26 cellular contexts compared by ENCODE assay signal in the genomic region with DNA sequence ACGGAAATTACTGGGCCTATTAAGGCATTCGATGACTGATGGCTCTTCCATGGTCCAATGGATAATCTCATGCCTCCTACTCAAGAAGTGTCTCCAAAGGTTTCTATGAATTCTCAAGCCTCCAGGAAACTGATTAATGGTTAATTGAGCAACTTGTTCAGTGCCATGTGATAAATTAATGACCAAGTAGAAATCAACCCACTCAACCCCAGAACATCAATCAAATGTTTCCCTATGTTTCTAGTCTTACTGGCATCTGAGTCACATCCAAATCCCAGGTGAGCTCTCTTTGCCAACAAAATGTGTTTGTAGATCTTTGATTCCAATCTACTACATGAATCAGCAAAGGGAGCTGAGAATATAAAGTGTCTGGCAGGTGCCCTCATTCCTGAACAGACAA.
DNase-seq lines count a peak whose midpoint lies in the region; FAIRE-seq and TF ChIP-seq lines count a peak whose summit lies in the region.
"Had no signal": no experiment of that assay in that cellular context is flagged by ENCODE, and none has a peak within 500 bp of the region (broad histone marks: within the 10 kb centered on the region; RNA-seq: fewer than 3 reads in every experiment).

No MANE protein-coding gene starts in this region.

- H3K9me3 ChIP-seq in breast epithelium (no peaks in the 10 kb centered on the region), keratinocyte (ENCODE audit: control insufficient read depth, low read depth, low read length) (no peaks in the 10 kb centered on the region), testis (no peaks in the 10 kb centered on the region)
- H3K9me3 ChIP-seq: BE2C, MG63 had no signal

- no peaks in the 10 kb centered on the region for H3K79me2 ChIP-seq in keratinocyte (ENCODE audit: control insufficient read depth, insufficient read depth, low read length)

- dilution Hi-C loops in keratinocyte (cut with MboI; ENCODE audit: extremely low pct_ligation_motif_present, low sequenced_read_pairs) = no loop called here

- H4K20me1 ChIP-seq in keratinocyte (ENCODE audit: control insufficient read depth, extremely low read depth, insufficient read depth, low read length) = no peaks in the 10 kb centered on the region

- CTCF ChIA-PET in MCF 10A (lab: Yijun Ruan, JAX) = interaction anchor here (0.7 kb wide), 1 partner anchor 51 kb away, joined by 4 read pairs; no protein-coding TSS in a partner anchor

- no peaks in the 10 kb centered on the region for H3K27me3 Mint-ChIP-seq in MCF 10A (ENCODE audit: insufficient read depth, unreplicated experiment)

- no TSS peak for BruUV-seq in MCF 10A (replicated peaks; lab: Mats Ljungman, UMichigan)

- H3K4me3 ChIP-seq in breast epithelium = no peak overlapping the region
- no peak overlapping the region for H3K4me3 ChIP-seq in epithelial cell of esophagus (ENCODE audit: low read length)
- no peak overlapping the region for H3K4me3 ChIP-seq in keratinocyte (ENCODE audit: control insufficient read depth in 2 of 3, extremely low read depth in 1 of 3, insufficient read depth in 2 of 3, low read depth in 1 of 3, low read length in 3 of 3)
- no peak overlapping the region for H3K4me3 ChIP-seq in testis
- H3K4me3 ChIP-seq: K562, MG63, PC-9 had no signal

- no peak overlapping the region for H3K9ac ChIP-seq in keratinocyte (ENCODE audit: control insufficient read depth, extremely low read depth, insufficient read depth, low read length)

- POLR2A ChIA-PET in MCF 10A (lab: Yijun Ruan, JAX) = interaction anchor here (0.9 to 1.2 kb wide), 4 partner anchors 21 to 176 kb away, joined by 3 to 5 read pairs (median 3); no protein-coding TSS in a partner anchor

- no peak overlapping the region for H3K27ac Mint-ChIP-seq in MCF 10A (ENCODE audit: low read depth, unreplicated experiment)

- no peaks in the 10 kb centered on the region for H3K4me1 Mint-ChIP-seq in MCF 10A (ENCODE audit: insufficient read depth, unreplicated experiment)
- H3K4me1 Mint-ChIP-seq: CD14-positive monocyte had no signal

- no peaks in the 10 kb centered on the region for H3K36me3 ChIP-seq in breast epithelium
- no peaks in the 10 kb centered on the region for H3K36me3 ChIP-seq in keratinocyte (ENCODE audit: control insufficient read depth in 2 of 2, extremely low read depth in 1 of 2, insufficient read depth in 2 of 2, low read length in 2 of 2)
- no peaks in the 10 kb centered on the region for H3K36me3 ChIP-seq in testis (ENCODE audit: low read depth, missing control alignments)
- H3K36me3 ChIP-seq: BE2C, MG63 had no signal

- no peaks in the 10 kb centered on the region for H3K9me1 ChIP-seq in keratinocyte (ENCODE audit: control insufficient read depth, extremely low read depth, insufficient read depth, low read length)

- TF ChIP-seq CTCF in MCF 10A (IDR thresholded peaks at IDR 0.05; ENCODE audit: unreplicated experiment) = no peak
- no peak for TF ChIP-seq CTCF in breast epithelium (IDR thresholded peaks at IDR 0.05)
- TF ChIP-seq CTCF in epithelial cell of esophagus (IDR thresholded peaks at IDR 0.05; ENCODE audit: insufficient read depth, low read depth, low read length, missing control alignments) = no peak
- TF ChIP-seq CTCF in keratinocyte (optimal IDR thresholded peaks at IDR 0.05 in 1 of 3, IDR thresholded peaks at IDR 0.05 in 1 of 3, conservative IDR thresholded peaks at IDR 0.05 in 1 of 3; ENCODE audit: extremely low read depth in 1 of 3, insufficient read depth in 2 of 3, low read length in 3 of 3) = no peak
- no peak for TF ChIP-seq CTCF in testis (IDR thresholded peaks at IDR 0.05)

- DNase-seq in MCF 10A (ENCODE audit: unreplicated experiment) = peak; percentile 22
- no peak for DNase-seq in breast epithelium (ENCODE audit: low spot score in 2 of 2)
- DNase-seq in epithelial cell of esophagus (ENCODE audit: low read depth) = peak; percentile 86
- DNase-seq in keratinocyte (ENCODE audit: low read depth, low spot score) = peak; percentile 50
- DNase-seq in renal cortical epithelial cell (ENCODE audit: low read depth) = peak; percentile 97
- DNase-seq in NCI-H748 treated with DMSO at 0.1 percent for 48 hours (lab: John Stamatoyannopoulos, UW) = no peak
- DNase-seq in NCI-H526 (lab: John Stamatoyannopoulos, UW) = no peak
- DNase-seq in testis = no peak
- DNase-seq: 8988T; ACHN; BE2C; DMS153; DND-41; H7; MG63; NCI-H1105 treated with DMSO at 0.1 percent for 48 hours; NCI-H1930; NCI-H69; NK-92 treated with Interleukin-12 subunit alpha and Interleukin-12 subunit beta, amount 100 ng/mL, for 24 hours; Right ventricle myocardium superior; RPMI8226 had no signal

- H2AFZ ChIP-seq in keratinocyte (ENCODE audit: control insufficient read depth, low read length) = no peak overlapping the region
- H2AFZ ChIP-seq: PC-9 had no signal

- H3K27ac ChIP-seq in breast epithelium = no peak overlapping the region
- no peak overlapping the region for H3K27ac ChIP-seq in keratinocyte (ENCODE audit: control insufficient read depth, insufficient read depth, low read length)
- H3K27ac ChIP-seq in testis = no peak overlapping the region
- H3K27ac ChIP-seq: PC-9 had no signal

- peak; percentile 86 for FAIRE-seq in keratinocyte (lab: Jason Lieb, UNC)
- FAIRE-seq: GM12892, HepG2, K562 had no signal

- H3K4me1 ChIP-seq in breast epithelium = no peaks in the 10 kb centered on the region
- H3K4me1 ChIP-seq in keratinocyte (ENCODE audit: control insufficient read depth, extremely low read depth, insufficient read depth, low read length) = no peaks in the 10 kb centered on the region
- H3K4me1 ChIP-seq in testis = no peaks in the 10 kb centered on the region
- H3K4me1 ChIP-seq: BE2C had no signal

- H3K4me3 Mint-ChIP-seq in MCF 10A (ENCODE audit: unreplicated experiment) = no peak overlapping the region
- H3K4me3 Mint-ChIP-seq: CD14-positive monocyte had no signal

- intact Hi-C loops in MCF 10A (cut with micrococcal nuclease) (no loop called here), breast epithelium (cut with DNase I; ENCODE audit: low total_unique reads) (no loop called here), testis (cut with DNase I; ENCODE audit: low total_unique reads) (no loop called here)

- H3K36me3 Mint-ChIP-seq in MCF 10A (ENCODE audit: insufficient read depth, unreplicated experiment) = no peaks in the 10 kb centered on the region
- H3K36me3 Mint-ChIP-seq: CD14-positive monocyte had no signal

- H3K27me3 ChIP-seq in breast epithelium (no peaks in the 10 kb centered on the region), keratinocyte (ENCODE audit: control insufficient read depth, extremely low read depth, insufficient read depth, low read length) (no peaks in the 10 kb centered on the region), testis (no peaks in the 10 kb centered on the region)
- H3K27me3 ChIP-seq: BE2C, MG63 had no signal

- no peaks in the 10 kb centered on the region for H3K9me3 Mint-ChIP-seq in MCF 10A (ENCODE audit: unreplicated experiment)

- no peak overlapping the region for H3K4me2 ChIP-seq in keratinocyte (ENCODE audit: control insufficient read depth, extremely low read depth, insufficient read depth, low read depth, low read length)
- H3K4me2 ChIP-seq: PC-9 had no signal

- TF ChIP-seq POLR2A in breast epithelium (IDR thresholded peaks at IDR 0.05) = no peak
- TF ChIP-seq POLR2A in testis (IDR thresholded peaks at IDR 0.05) = no peak

- 80 to 83% methylated on average over 2 of the region's 2 CpGs for WGBS in testis, 2 donors

Comparison
In these comparisons a context has a peak if more than half of its experiments do, and no peak if none do; other contexts are left out.
1. DNase-seq: peak in MCF 10A (single experiment), epithelial cell of esophagus (single experiment), keratinocyte (single experiment) and renal cortical epithelial cell (single experiment); none in breast epithelium (0 of 2), NCI-H748 treated with DMSO at 0.1 percent for 48 hours (single experiment), NCI-H526 (0 of 2) and testis (single experiment).